In the genomic region with DNA sequence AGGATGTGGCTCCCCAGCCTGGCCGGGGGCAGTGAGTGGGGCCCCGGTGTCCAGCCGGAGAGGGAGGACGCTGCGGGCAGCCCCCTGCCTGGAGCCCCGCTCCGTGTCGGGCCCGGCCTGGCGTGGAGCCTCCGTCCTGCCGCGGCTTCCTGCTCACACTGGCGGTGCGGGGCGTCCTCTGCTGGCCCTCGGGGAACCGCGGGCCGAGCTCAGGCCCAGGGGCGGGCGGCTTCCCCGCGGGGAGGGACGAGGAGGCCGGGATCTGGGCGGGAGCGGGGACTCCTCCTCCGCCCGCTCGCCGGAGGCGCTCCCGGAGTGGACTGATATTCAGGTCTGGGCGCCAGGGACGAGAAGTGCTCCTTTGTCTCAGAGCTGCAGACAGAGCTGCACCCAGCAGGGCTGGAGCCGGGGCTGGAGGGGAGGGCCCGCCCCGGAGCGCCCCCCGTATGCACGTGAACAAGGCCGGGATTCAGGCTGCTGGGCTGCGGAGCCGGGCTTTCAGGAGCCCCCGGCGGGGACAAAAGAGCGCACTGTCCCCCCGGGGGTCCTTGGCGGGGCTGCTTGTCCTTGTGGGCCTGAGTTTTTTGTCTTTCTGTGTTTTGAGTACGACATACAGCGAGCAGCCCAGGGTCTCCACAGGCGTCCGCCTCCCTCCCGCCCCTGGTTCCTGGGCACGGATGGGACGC, we compare ENCODE assay signal across 1 cellular context.
A peak's percentile ranks its signal among the peaks of the same experiment; 100 is the strongest.
TF ChIP-seq lines count a peak whose summit lies in the region.

No MANE protein-coding gene starts in this region.

TF ChIP-seq in HEK293, 187 proteins besides CTCF, POLR2A, EP300 and RAD21 (continued from another document):
- TF ChIP-seq, protein P1, sequence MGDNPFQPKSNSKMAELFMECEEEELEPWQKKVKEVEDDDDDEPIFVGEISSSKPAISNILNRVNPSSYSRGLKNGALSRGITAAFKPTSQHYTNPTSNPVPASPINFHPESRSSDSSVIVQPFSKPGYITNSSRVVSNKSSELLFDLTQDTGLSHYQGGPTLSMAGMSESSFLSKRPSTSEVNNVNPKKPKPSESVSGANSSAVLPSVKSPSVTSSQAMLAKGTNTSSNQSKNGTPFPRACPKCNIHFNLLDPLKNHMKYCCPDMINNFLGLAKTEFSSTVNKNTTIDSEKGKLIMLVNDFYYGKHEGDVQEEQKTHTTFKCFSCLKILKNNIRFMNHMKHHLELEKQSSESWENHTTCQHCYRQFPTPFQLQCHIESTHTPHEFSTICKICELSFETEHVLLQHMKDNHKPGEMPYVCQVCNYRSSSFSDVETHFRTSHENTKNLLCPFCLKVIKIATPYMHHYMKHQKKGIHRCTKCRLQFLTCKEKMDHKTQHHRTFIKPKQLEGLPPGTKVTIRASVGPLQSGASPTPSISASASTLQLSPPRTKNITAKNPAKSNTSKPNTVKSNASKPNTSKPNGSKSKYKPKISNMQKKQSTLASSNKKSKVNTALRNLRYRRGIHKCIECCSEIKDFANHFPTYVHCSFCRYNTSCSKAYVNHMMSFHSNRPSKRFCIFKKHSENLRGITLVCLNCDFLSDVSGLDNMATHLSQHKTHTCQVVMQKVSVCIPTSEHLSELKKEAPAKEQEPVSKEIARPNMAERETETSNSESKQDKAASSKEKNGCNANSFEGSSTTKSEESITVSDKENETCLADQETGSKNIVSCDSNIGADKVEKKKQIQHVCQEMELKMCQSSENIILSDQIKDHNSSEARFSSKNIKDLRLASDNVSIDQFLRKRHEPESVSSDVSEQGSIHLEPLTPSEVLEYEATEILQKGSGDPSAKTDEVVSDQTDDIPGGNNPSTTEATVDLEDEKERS (tag by site-specific recombination; IDR thresholded peaks at IDR 0.05), result no peak
- TF ChIP-seq ZNF274 (IDR thresholded peaks at IDR 0.05; ENCODE audit: low read length), result no peak
- TF ChIP-seq ZNF274 (tag by site-specific recombination; IDR thresholded peaks at IDR 0.05; ENCODE audit: borderline replicate concordance), result no peak
- peak; percentile 4; the same call in 1 of the 2 replicates for TF ChIP-seq GLIS1 (tag by site-specific recombination; IDR thresholded peaks at IDR 0.05)
- no peak for TF ChIP-seq SCRT2 (tag by site-specific recombination; IDR thresholded peaks at IDR 0.05)
- TF ChIP-seq ZNF544 (tag by site-specific recombination; IDR thresholded peaks at IDR 0.05), result no peak
- TF ChIP-seq EGR2 (tag by site-specific recombination; IDR thresholded peaks at IDR 0.05; ENCODE audit: low read depth), result peak; percentile 49
- TF ChIP-seq ZNF302 (tag by site-specific recombination; IDR thresholded peaks at IDR 0.05; ENCODE audit: low read depth), result no peak
- TF ChIP-seq ZNF837 (tag by site-specific recombination; IDR thresholded peaks at IDR 0.05), result no peak
